Comparison of ENCODE assay signal across 4 cellular contexts in the genomic region with DNA sequence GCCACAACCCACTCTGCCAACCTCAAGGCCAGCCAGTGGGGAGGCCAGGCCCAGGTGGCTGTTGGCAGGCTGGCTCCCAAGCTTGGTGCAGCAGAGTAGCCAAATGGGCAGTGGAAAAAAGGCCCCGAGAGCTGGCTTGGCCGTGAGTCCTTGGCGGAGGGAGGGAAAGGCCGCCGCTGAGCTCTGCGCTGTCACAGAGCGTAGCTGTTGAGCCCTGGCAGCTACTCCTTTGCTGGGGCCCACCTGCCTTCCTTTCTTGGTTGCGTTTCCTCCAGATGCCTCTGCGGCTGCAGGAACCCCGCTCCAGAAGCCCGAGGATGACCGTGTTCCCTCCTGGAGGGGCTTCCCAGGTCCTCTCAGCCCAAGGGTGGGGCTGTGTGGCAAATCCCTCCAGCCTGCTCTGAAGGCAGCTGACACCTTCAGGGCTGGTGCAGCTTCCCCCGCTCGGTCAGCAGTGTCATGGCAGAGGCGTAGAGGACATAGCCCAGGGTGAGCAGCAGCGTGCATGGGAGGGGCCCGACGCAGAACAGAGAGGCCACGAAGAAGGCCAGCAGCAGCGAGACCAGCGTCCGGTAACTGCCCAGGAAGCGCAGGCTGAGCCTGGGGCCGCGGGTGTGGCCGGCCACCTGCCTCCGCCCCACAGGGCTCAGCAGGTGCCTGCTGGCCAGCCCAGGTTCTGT. TPM values are rescaled to one million over a fixed set of nuclear protein-coding genes. Genes with fewer than 3 reads are reported as not detected.
"Had no signal": no experiment of that assay in that cellular context is flagged by ENCODE, and none has a peak within 500 bp of the region (broad histone marks: within the 10 kb centered on the region; RNA-seq: fewer than 3 reads in every experiment).

No MANE protein-coding gene starts in this region.

RNA-seq across cellular contexts. Expression of a gene that starts 23.3 kb away (rescaled TPM):
- total RNA-seq: NCI-H460, SK-MEL-5 had no signal
- polyA plus RNA-seq: SK-N-SH had no signal

RNA-seq across cellular contexts. Expression of a gene that starts 46.0 kb away (rescaled TPM):
- total RNA-seq: HT-29, NCI-H460, SK-MEL-5 had no signal
- polyA plus RNA-seq: SK-N-SH had no signal
